In genomic region chr7:43495572-43495971, GRCh38 we compare ENCODE assay signal across 13 cellular contexts.
"Had no signal": no experiment of that assay in that cellular context is flagged by ENCODE, and none has a peak within 500 bp of the region (broad histone marks: within the 10 kb centered on the region; RNA-seq: fewer than 3 reads in every experiment).

No MANE protein-coding gene starts in this region.

- ATAC-seq: activated CD8-positive, alpha-beta T cell treated with anti-CD3 and anti-CD28 coated beads, Interleukin-2, amount 10 ng/mL, durations not matched to agents 7 days and 5 days; activated naive CD4-positive, alpha-beta T cell treated with anti-CD3 and anti-CD28 coated beads, Interleukin-2, amount 50 U/mL, for 72 hours; left lobe of liver; naive thymus-derived CD4-positive, alpha-beta T cell; sciatic nerve; stimulated activated naive CD8-positive, alpha-beta T cell treated with anti-CD3 and anti-CD28 coated beads, Interleukin-15, amount 100 ng/mL, for 72 hours; upper lobe of right lung had no signal

- DNase-seq: activated CD4-positive, alpha-beta T cell treated with anti-CD3 and anti-CD28 coated beads for 48 hours; activated CD8-positive, alpha-beta memory T cell treated with anti-CD3 and anti-CD28 coated beads, Interleukin-2, amount 50 U/mL, for 4 hours; activated CD8-positive, alpha-beta T cell treated with anti-CD3 and anti-CD28 coated beads, Interleukin-2, amount 10 ng/mL, durations not matched to agents 7 days and 5 days; activated gamma-delta T cell; activated T-cell treated with anti-CD3 and anti-CD28 coated beads, Interleukin-2, amount 50 U/mL, for 48 hours; islet precursor cell; naive thymus-derived CD4-positive, alpha-beta T cell; ovary; stimulated activated naive CD8-positive, alpha-beta T cell treated with anti-CD3 and anti-CD28 coated beads, Interleukin-15, amount 100 ng/mL, for 72 hours; upper lobe of right lung had no signal

- H3K4me3 ChIP-seq: ovary, upper lobe of right lung had no signal

- H3K36me3 Mint-ChIP-seq: activated naive CD4-positive, alpha-beta T cell treated with anti-CD3 and anti-CD28 coated beads, Interleukin-2, amount 50 U/mL, for 72 hours; naive thymus-derived CD4-positive, alpha-beta T cell had no signal

- H3K27ac ChIP-seq: ovary, upper lobe of right lung had no signal

- H3K27ac Mint-ChIP-seq: activated CD8-positive, alpha-beta T cell treated with anti-CD3 and anti-CD28 coated beads, Interleukin-2, amount 10 ng/mL, durations not matched to agents 7 days and 5 days; naive thymus-derived CD4-positive, alpha-beta T cell; stimulated activated naive CD8-positive, alpha-beta T cell treated with anti-CD3 and anti-CD28 coated beads, Interleukin-15, amount 100 ng/mL, for 72 hours had no signal

- H3K4me1 ChIP-seq: upper lobe of right lung had no signal

- H3K4me3 Mint-ChIP-seq: activated CD8-positive, alpha-beta T cell treated with anti-CD3 and anti-CD28 coated beads, Interleukin-2, amount 10 ng/mL, durations not matched to agents 7 days and 5 days; naive thymus-derived CD4-positive, alpha-beta T cell; stimulated activated naive CD8-positive, alpha-beta T cell treated with anti-CD3 and anti-CD28 coated beads, Interleukin-15, amount 100 ng/mL, for 72 hours had no signal

- H3K27me3 ChIP-seq: ovary, upper lobe of right lung had no signal

- H3K36me3 ChIP-seq: ovary, upper lobe of right lung had no signal

- H3K9me3 ChIP-seq: ovary, upper lobe of right lung had no signal

- H3K4me1 Mint-ChIP-seq: naive thymus-derived CD4-positive, alpha-beta T cell; stimulated activated naive CD8-positive, alpha-beta T cell treated with anti-CD3 and anti-CD28 coated beads, Interleukin-15, amount 100 ng/mL, for 72 hours had no signal

- H3K9me3 Mint-ChIP-seq: activated naive CD4-positive, alpha-beta T cell treated with anti-CD3 and anti-CD28 coated beads, Interleukin-2, amount 50 U/mL, for 72 hours; stimulated activated naive CD8-positive, alpha-beta T cell treated with anti-CD3 and anti-CD28 coated beads, Interleukin-15, amount 100 ng/mL, for 72 hours had no signal
